Comparison of ENCODE assay signal across 8 cellular contexts in the genomic region with DNA sequence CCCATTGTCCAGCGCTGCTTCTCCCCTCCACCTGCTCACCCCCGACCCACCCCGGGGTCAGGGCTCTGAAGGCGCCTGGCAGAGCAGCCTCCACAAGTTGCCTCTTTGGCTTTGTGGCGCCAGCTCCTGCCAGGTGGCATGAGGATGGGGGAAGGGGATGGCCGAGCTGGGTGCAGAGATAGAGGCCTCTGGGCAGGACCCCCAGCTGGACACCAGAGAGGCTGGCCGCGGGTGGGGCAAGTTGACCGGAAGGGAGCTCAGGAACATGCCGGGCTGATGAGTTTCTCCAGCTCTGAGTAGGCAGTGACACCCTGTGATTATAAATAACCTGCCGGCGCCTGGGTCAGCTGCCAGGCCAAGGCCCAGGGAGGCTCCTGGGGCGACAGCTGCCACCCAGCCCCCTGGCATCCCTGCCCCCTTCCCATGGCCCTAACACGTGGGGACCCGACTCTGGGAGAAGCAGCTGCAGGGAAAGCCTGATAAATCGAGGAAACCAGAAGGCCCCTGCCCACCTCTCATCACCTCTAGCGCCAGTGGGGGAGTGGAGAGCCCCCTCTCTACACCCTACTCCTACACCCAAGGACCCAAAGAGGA. TPM values are rescaled to one million over a fixed set of nuclear protein-coding genes. Genes with fewer than 3 reads are reported as not detected.
DNase-seq lines count a peak whose midpoint lies in the region; ATAC-seq, FAIRE-seq and TF ChIP-seq lines count a peak whose summit lies in the region.

No MANE protein-coding gene starts in this region.

- intact Hi-C loops in lower leg skin (cut with DNase I; ENCODE audit: low total_unique reads), result no loop called here

- peak; percentile 50 for DNase-seq in ACHN
- no peak for DNase-seq in HFF-Myc (ENCODE audit: extremely low read depth, low read depth)
- DNase-seq in astrocyte of the cerebellum (ENCODE audit: low read depth), result no peak
- DNase-seq in lower leg skin (ENCODE audit: low spot score in 2 of 2), result peak in 1 of 2 donors; percentile 68
- no peak for DNase-seq in KBM-7
- DNase-seq in Ammon's horn (ENCODE audit: low spot score), result no peak
- no peak for DNase-seq in RCC 7860 (ENCODE audit: low spot score)

- 11 to 16% methylated on average over 17 of the region's 17 CpGs for WGBS in lower leg skin, 2 donors

- no peak for ATAC-seq in HG02852 (IDR thresholded peaks at IDR 0.05; ENCODE audit: unreplicated experiment)

- TF ChIP-seq CTCF in HFF-Myc (IDR thresholded peaks at IDR 0.05; ENCODE audit: low read depth, low read length, missing control alignments), result no peak
- TF ChIP-seq CTCF in astrocyte of the cerebellum (IDR thresholded peaks at IDR 0.05; ENCODE audit: low read depth, low read length, missing control alignments), result no peak
- no peak for TF ChIP-seq CTCF in lower leg skin (IDR thresholded peaks at IDR 0.05)

- H3K4me3 ChIP-seq in HFF-Myc (replicated peaks; ENCODE audit: low read depth, low read length) (peak overlapping the region; percentile 54), astrocyte of the cerebellum (ENCODE audit: low read depth, low read length) (peak overlapping the region; percentile 39), lower leg skin (ENCODE audit: low read depth, poor library complexity, severe bottlenecking) (peak overlapping the region; percentile 29)

- TF ChIP-seq POLR2A in lower leg skin (IDR thresholded peaks at IDR 0.05), result no peak

- in situ Hi-C loops in ACHN (cut with HindIII; ENCODE audit: low pct_ligation_motif_present, low pct_unique_long_range_greater_than_20kb, low sequenced_read_pairs), result no loop called here
- in situ Hi-C loops in astrocyte of the cerebellum (cut with HindIII; ENCODE audit: low sequenced_read_pairs), result no loop called here
- in situ Hi-C loops in KBM-7 (cut with MboI; ENCODE audit: low pct_unique_long_range_greater_than_20kb, low sequenced_read_pairs), result no loop called here

- FAIRE-seq in RCC 7860 (lab: Jason Lieb, UNC), result no peak

RNA-seq across cellular contexts. Expression of a gene that starts 0.7 kb away (rescaled TPM):
- under 1 TPM in 1 of 4 donors, not detected in 3; 0.89 TPM for total RNA-seq in lower leg skin

RNA-seq across cellular contexts. Expression of a gene that starts 26.6 kb away (rescaled TPM):
- total RNA-seq in lower leg skin, result 10 to 100 TPM in 2 of 4 donors, 1 to 10 TPM in 2; 5.6 to 19.3 (median 10.6) TPM

RNA-seq across cellular contexts. Expression of a gene that starts 26.8 kb away (rescaled TPM):
- 100 to 1,000 TPM in 3 of 4 donors, 10 to 100 TPM in 1; 90.5 to 181 (median 153) TPM for total RNA-seq in lower leg skin

RNA-seq across cellular contexts. Expression of a gene that starts 28.5 kb away (rescaled TPM):
- 1 to 10 TPM in 3 of 4 donors, under 1 TPM in 1; 0.81 to 1.6 (median 1.4) TPM for total RNA-seq in lower leg skin

RNA-seq across cellular contexts. Expression of a gene that starts 58.7 kb away (rescaled TPM):
- total RNA-seq in lower leg skin, result 10 to 100 TPM; 23.7 to 40.0 (median 29.6) TPM
